In genomic region chr18:9043581-9043980, GRCh38 we compare ENCODE assay signal across 28 cellular contexts.
"Had no signal": no experiment of that assay in that cellular context is flagged by ENCODE, and none has a peak within 500 bp of the region (broad histone marks: within the 10 kb centered on the region; RNA-seq: fewer than 3 reads in every experiment).

No MANE protein-coding gene starts in this region.

- H3K4me1 ChIP-seq: colonic mucosa, gastrocnemius medialis, gastroesophageal sphincter, heart left ventricle, heart right ventricle had no signal

- H3K4me3 ChIP-seq: colonic mucosa, coronary artery, dorsolateral prefrontal cortex, esophagus muscularis mucosa, esophagus squamous epithelium, gastrocnemius medialis, gastroesophageal sphincter, heart left ventricle, heart right ventricle had no signal

- ATAC-seq: effector memory CD8-positive, alpha-beta T cell; esophagus mucosa; foreskin keratinocyte; gastrocnemius medialis; gastroesophageal sphincter; heart left ventricle; heart right ventricle had no signal

- H3K9me3 ChIP-seq: colonic mucosa, esophagus muscularis mucosa, esophagus squamous epithelium, gastrocnemius medialis, gastroesophageal sphincter, heart left ventricle, heart right ventricle had no signal

- FAIRE-seq: colon, endometrium, endothelial cell of umbilical vein, frontal cortex had no signal

- DNase-seq: colonic mucosa; cortex of kidney; dermis blood vessel endothelial cell; dorsolateral prefrontal cortex; effector CD4-positive, alpha-beta T cell; effector CD8-positive, alpha-beta T cell; effector memory CD4-positive, alpha-beta T cell; effector memory CD8-positive, alpha-beta T cell; endodermal cell; erythroblast; esophagus squamous epithelium; foreskin fibroblast; foreskin keratinocyte; foreskin melanocyte; gastrocnemius medialis; glutamatergic neuron; head of caudate nucleus; heart left ventricle; heart right ventricle had no signal

- H3K27me3 ChIP-seq: colonic mucosa, dorsolateral prefrontal cortex, esophagus muscularis mucosa, esophagus squamous epithelium, foreskin keratinocyte, gastrocnemius medialis, gastroesophageal sphincter, heart left ventricle, heart right ventricle had no signal

- H3K36me3 ChIP-seq: colonic mucosa, esophagus muscularis mucosa, esophagus squamous epithelium, gastrocnemius medialis, gastroesophageal sphincter, heart left ventricle, heart right ventricle had no signal

- H3K27ac ChIP-seq: colonic mucosa, coronary artery, dorsolateral prefrontal cortex, epithelial cell of prostate, esophagus muscularis mucosa, esophagus squamous epithelium, foreskin keratinocyte, gastrocnemius medialis, gastroesophageal sphincter, heart left ventricle, heart right ventricle had no signal
